ENCODE assay signal across 21 cellular contexts in the genomic region with DNA sequence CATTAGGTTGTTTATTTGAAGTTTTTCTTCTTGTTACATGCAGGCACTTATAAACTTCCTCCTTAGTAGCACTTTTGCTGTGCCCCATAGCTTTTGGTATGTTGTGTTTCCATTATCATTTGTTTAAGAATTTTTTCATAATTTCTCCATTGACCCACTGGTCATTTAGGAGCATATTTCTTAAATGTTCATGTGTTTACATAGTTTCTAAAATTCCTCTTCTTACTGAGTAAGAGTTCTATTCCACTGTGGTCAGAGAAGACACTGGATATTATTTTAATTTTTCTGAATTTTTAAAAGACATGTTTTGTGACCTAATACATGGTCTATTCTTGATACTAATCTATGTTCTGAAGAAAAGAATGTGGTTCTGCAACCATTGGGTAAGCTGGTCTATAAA.
"Had no signal": no experiment of that assay in that cellular context is flagged by ENCODE, and none has a peak within 500 bp of the region (broad histone marks: within the 10 kb centered on the region; RNA-seq: fewer than 3 reads in every experiment).

No MANE protein-coding gene starts in this region.

- H3K36me3 ChIP-seq: MG63 had no signal

- DNase-seq: Karpas-422, KG1, MG63, NCI-H1092, NCI-H1105 treated with DMSO at 0.1 percent for 48 hours, NCI-H1417 treated with DMSO at 0.1 percent for 48 hours, NCI-H146, NCI-H1694 treated with DMSO at 0.1 percent for 48 hours, NCI-H1930, NCI-H2081, NCI-H2107, NCI-H226, NCI-H446, NCI-H510A, NCI-H524 treated with DMSO at 0.1 percent for 48 hours, NCI-H69, NCI-H774, Right ventricle myocardium superior, RPMI8226, SK-N-SH had no signal

- H3K27ac ChIP-seq: HL-60 had no signal

- H3K4me3 ChIP-seq: MG63 had no signal

- H3K4me2 ChIP-seq: SK-N-SH had no signal

- H3K27me3 ChIP-seq: MG63 had no signal

- H3K9ac ChIP-seq: SK-N-SH had no signal
